Comparison of ENCODE assay signal across 19 cellular contexts in the genomic region with DNA sequence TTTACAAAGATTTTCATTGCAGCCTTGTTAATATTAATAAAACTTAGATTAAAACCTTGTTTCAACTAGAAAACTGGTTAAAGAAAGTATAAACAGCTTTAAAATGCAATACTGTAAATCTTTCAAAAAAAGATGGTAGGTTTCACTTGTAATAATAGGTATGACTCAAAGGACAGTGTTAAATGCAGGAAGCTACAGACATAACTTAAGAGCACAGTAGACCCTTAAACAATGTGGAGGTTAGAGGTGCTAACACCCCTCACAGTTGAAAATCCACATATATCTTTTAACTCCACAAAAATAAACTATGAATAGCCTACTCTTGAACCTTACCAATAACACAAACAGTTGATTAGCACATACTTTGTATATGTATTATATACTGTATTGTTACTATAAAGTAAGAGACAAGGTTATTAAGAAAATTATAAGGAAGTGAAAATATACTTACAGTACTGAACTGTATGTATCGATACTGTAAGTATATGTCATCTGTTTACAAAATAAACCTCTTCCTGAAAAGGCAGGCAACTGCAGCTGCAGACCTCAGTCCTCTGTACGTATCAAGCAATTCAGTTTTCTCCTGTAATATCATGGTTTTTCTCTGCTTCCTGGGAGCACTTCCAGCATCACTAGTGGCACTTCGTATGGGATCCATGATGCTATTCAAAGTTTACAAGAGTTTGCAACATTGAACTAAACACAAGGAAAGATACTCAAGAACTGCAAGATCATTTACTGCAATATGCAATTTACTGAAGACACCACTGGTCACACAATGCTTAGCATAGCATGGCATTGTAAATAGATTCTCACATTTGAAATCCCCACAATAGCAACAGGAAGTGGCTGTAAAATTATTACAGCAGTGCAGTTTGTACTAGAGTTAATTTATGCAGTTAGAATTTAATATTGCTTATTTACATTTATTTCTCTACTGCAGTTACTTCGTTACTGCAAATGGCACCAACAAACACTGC.
A peak's percentile ranks its signal among the peaks of the same experiment; 100 is the strongest.
DNase-seq lines count a peak whose midpoint lies in the region.
"Had no signal": no experiment of that assay in that cellular context is flagged by ENCODE, and none has a peak within 500 bp of the region (broad histone marks: within the 10 kb centered on the region; RNA-seq: fewer than 3 reads in every experiment).

No MANE protein-coding gene starts in this region.

- DNase-seq in NCI-H510A treated with DMSO at 0.1 percent for 48 hours (lab: John Stamatoyannopoulos, UW) (peak; percentile 61), NCI-H510A (lab: John Stamatoyannopoulos, UW) (no peak), NCI-H748 treated with DMSO at 0.1 percent for 48 hours (lab: John Stamatoyannopoulos, UW) (peak; percentile 0), foreskin melanocyte (peak; percentile 7), COLO829 (ENCODE audit: low spot score) (no peak), NCI-H1436 (lab: John Stamatoyannopoulos, UW) (no peak)
- DNase-seq in stimulated activated CD4-positive, alpha-beta T cell treated with anti-CD3 and anti-CD28 coated beads, Interleukin-2, amount 100 ng/mL, for 48 hours: no peak
- DNase-seq: CD8-positive, alpha-beta memory T cell; DMS79 treated with DMSO at 0.1 percent for 48 hours; H9; HFFc6; KBM-7; NCI-H1092; NCI-H146; NCI-H2029; NCI-H82; PC-9; SHP77 treated with DMSO at 0.1 percent for 48 hours; T-helper 1 cell had no signal

Comparison
In these comparisons a context has a peak if more than half of its experiments do, and no peak if none do; other contexts are left out.
1. DNase-seq: peak in NCI-H510A treated with DMSO at 0.1 percent for 48 hours (single experiment), NCI-H748 treated with DMSO at 0.1 percent for 48 hours (single experiment) and foreskin melanocyte (single experiment); none in NCI-H510A (single experiment), COLO829 (single experiment), stimulated activated CD4-positive, alpha-beta T cell treated with anti-CD3 and anti-CD28 coated beads, Interleukin-2, amount 100 ng/mL, for 48 hours (0 of 2) and NCI-H1436 (single experiment).